In genomic region chr10:114837690-114838089, GRCh38 we compare ENCODE assay signal across 29 cellular contexts.
"Had no signal": no experiment of that assay in that cellular context is flagged by ENCODE, and none has a peak within 500 bp of the region (broad histone marks: within the 10 kb centered on the region; RNA-seq: fewer than 3 reads in every experiment).

No MANE protein-coding gene starts in this region.

- H3K27me3 Mint-ChIP-seq: dendritic cell treated with granulocyte-macrophage colony-stimulating factor and Interleukin-4, amounts not matched to agents 40 ng/mL and 50 ng/mL, for 4 days; effector memory CD8-positive, alpha-beta T cell had no signal

- H3K4me2 ChIP-seq: hepatocyte had no signal

- H2AFZ ChIP-seq: hepatocyte had no signal

- H3K27ac Mint-ChIP-seq: dendritic cell treated with granulocyte-macrophage colony-stimulating factor and Interleukin-4, amounts not matched to agents 40 ng/mL and 50 ng/mL, for 4 days; endodermal cell had no signal

- H3K9me3 Mint-ChIP-seq: dendritic cell treated with granulocyte-macrophage colony-stimulating factor and Interleukin-4, amounts not matched to agents 40 ng/mL and 50 ng/mL, for 4 days; effector memory CD8-positive, alpha-beta T cell had no signal

- H3K27me3 ChIP-seq: dorsolateral prefrontal cortex, esophagus muscularis mucosa, esophagus squamous epithelium, foreskin keratinocyte, gastrocnemius medialis, gastroesophageal sphincter, heart left ventricle, heart right ventricle, hepatocyte had no signal

- H3K4me3 ChIP-seq: coronary artery, dorsolateral prefrontal cortex, esophagus muscularis mucosa, esophagus squamous epithelium, gastrocnemius medialis, gastroesophageal sphincter, heart left ventricle, heart right ventricle, hepatocyte had no signal

- ATAC-seq: effector memory CD8-positive, alpha-beta T cell; esophagus mucosa; foreskin keratinocyte; gastrocnemius medialis; gastroesophageal sphincter; heart left ventricle; heart right ventricle had no signal

- H3K27ac ChIP-seq: coronary artery, dorsolateral prefrontal cortex, epithelial cell of prostate, esophagus muscularis mucosa, esophagus squamous epithelium, foreskin keratinocyte, gastrocnemius medialis, gastroesophageal sphincter, heart left ventricle, heart right ventricle, hepatocyte had no signal

- H3K4me1 Mint-ChIP-seq: endodermal cell had no signal

- DNase-seq: cortex of kidney; dermis blood vessel endothelial cell; dorsolateral prefrontal cortex; effector CD4-positive, alpha-beta T cell; effector CD8-positive, alpha-beta T cell; effector memory CD4-positive, alpha-beta T cell; effector memory CD8-positive, alpha-beta T cell; endodermal cell; erythroblast; esophagus squamous epithelium; foreskin fibroblast; foreskin keratinocyte; foreskin melanocyte; gastrocnemius medialis; glutamatergic neuron; head of caudate nucleus; heart left ventricle; heart right ventricle; hippocampal formation had no signal

- H3K9me3 ChIP-seq: esophagus muscularis mucosa, esophagus squamous epithelium, gastrocnemius medialis, gastroesophageal sphincter, heart left ventricle, heart right ventricle had no signal

- H3K4me1 ChIP-seq: esophagus squamous epithelium, gastrocnemius medialis had no signal

- H3K4me3 Mint-ChIP-seq: dendritic cell treated with granulocyte-macrophage colony-stimulating factor and Interleukin-4, amounts not matched to agents 40 ng/mL and 50 ng/mL, for 4 days; effector memory CD8-positive, alpha-beta T cell; endodermal cell had no signal

- FAIRE-seq: endometrium, endothelial cell of umbilical vein, frontal cortex had no signal
